In genomic region chr17:83076930-83077329, GRCh38 we compare ENCODE assay signal across 9 cellular contexts. TPM values are rescaled to one million over a fixed set of nuclear protein-coding genes. Genes with fewer than 3 reads are reported as not detected.
DNase-seq lines count a peak whose midpoint lies in the region; ATAC-seq and TF ChIP-seq lines count a peak whose summit lies in the region.
"Had no signal": no experiment of that assay in that cellular context is flagged by ENCODE, and none has a peak within 500 bp of the region (broad histone marks: within the 10 kb centered on the region; RNA-seq: fewer than 3 reads in every experiment).

No MANE protein-coding gene starts in this region.

- WGBS in heart right ventricle, 2 donors, result 60 to 69% methylated on average over 6 of the region's 6 CpGs
- WGBS in right cardiac atrium, result 70% methylated on average over 6 of the region's 6 CpGs
- WGBS in upper lobe of left lung, 2 donors, result 59 to 60% methylated on average over 1 to 6 of the region's 6 CpGs
- 75% methylated on average over 6 of the region's 6 CpGs for WGBS in prostate gland

- H3K4me3 ChIP-seq in heart right ventricle, result no peak overlapping the region
- no peak overlapping the region for H3K4me3 ChIP-seq in right cardiac atrium (ENCODE audit: low read length)
- H3K4me3 ChIP-seq in epithelial cell of esophagus (ENCODE audit: low read length), result no peak overlapping the region
- H3K4me3 ChIP-seq in upper lobe of left lung, result no peak overlapping the region
- no peak overlapping the region for H3K4me3 ChIP-seq in prostate gland

- DNase-seq in heart right ventricle (no peak), right cardiac atrium (no peak), OCI-M1 (lab: John Stamatoyannopoulos, UW) (peak; percentile 61), epithelial cell of esophagus (ENCODE audit: low read depth) (no peak), upper lobe of left lung (peak; percentile 30 to 56), prostate gland (ENCODE audit: low spot score) (no peak), sciatic nerve (ENCODE audit: low spot score) (no peak)
- DNase-seq: SHP77 had no signal

- intact Hi-C loops in heart right ventricle (cut with DNase I), result no loop called here
- intact Hi-C loops in right cardiac atrium (cut with DNase I), result no loop called here
- intact Hi-C loops in prostate gland (cut with DNase I), result no loop called here
- intact Hi-C loops in sciatic nerve (cut with DNase I), result no loop called here

- H3K27ac ChIP-seq in heart right ventricle, result no peak overlapping the region
- H3K27ac ChIP-seq in right cardiac atrium (ENCODE audit: low read length), result no peak overlapping the region
- H3K27ac ChIP-seq in upper lobe of left lung, result no peak overlapping the region
- no peak overlapping the region for H3K27ac ChIP-seq in prostate gland

- H3K27me3 ChIP-seq in heart right ventricle (peaks cover 0 to 28% (median 0%) of the 10 kb centered on the region in 7 donors), right cardiac atrium (ENCODE audit: control insufficient read depth, insufficient read depth) (no peaks in the 10 kb centered on the region), upper lobe of left lung (peaks cover 0 to 8% (median 0%) of the 10 kb centered on the region in 4 donors), prostate gland (replicated peaks; ENCODE audit: insufficient read depth) (no peaks in the 10 kb centered on the region)

- H3K9me3 ChIP-seq in heart right ventricle, result no peaks in the 10 kb centered on the region
- no peaks in the 10 kb centered on the region for H3K9me3 ChIP-seq in right cardiac atrium (ENCODE audit: control insufficient read depth, low read length)
- H3K9me3 ChIP-seq in upper lobe of left lung, result no peaks in the 10 kb centered on the region
- no peaks in the 10 kb centered on the region for H3K9me3 ChIP-seq in prostate gland

- H3K36me3 ChIP-seq in heart right ventricle (no peaks in the 10 kb centered on the region), upper lobe of left lung (no peaks in the 10 kb centered on the region), prostate gland (no peaks in the 10 kb centered on the region)

- H3K4me1 ChIP-seq in heart right ventricle, result peaks cover 8 to 36% (median 20%) of the 10 kb centered on the region in 9 donors
- peaks cover under 1% of the 10 kb centered on the region for H3K4me1 ChIP-seq in right cardiac atrium (ENCODE audit: control insufficient read depth, insufficient read depth, low read length)
- peaks cover 17 to 27% (median 18%) of the 10 kb centered on the region in 4 donors for H3K4me1 ChIP-seq in upper lobe of left lung
- peaks cover 6% of the 10 kb centered on the region for H3K4me1 ChIP-seq in prostate gland (replicated peaks)

- TF ChIP-seq POLR2A in upper lobe of left lung (IDR thresholded peaks at IDR 0.05) (no peak), prostate gland (IDR thresholded peaks at IDR 0.05) (no peak)

- TF ChIP-seq EP300 in upper lobe of left lung (IDR thresholded peaks at IDR 0.05), result no peak

- ATAC-seq in heart right ventricle, result no peak
- ATAC-seq in right cardiac atrium, result no peak
- no peak for ATAC-seq in upper lobe of left lung (ENCODE audit: low FRiP score in 2 of 2)
- ATAC-seq in HG03135 (IDR thresholded peaks at IDR 0.05; ENCODE audit: unreplicated experiment), result no peak
- ATAC-seq in sciatic nerve, result no peak

- TF ChIP-seq CTCF in heart right ventricle (IDR thresholded peaks at IDR 0.05) (peak in 5 of 9 donors; percentile 7 to 39 (median 27)), epithelial cell of esophagus (IDR thresholded peaks at IDR 0.05; ENCODE audit: insufficient read depth, low read depth, low read length, missing control alignments) (peak; percentile 8), upper lobe of left lung (IDR thresholded peaks at IDR 0.05) (peak in 5 of 6 experiments; percentile 16 to 50 (median 21)), prostate gland (IDR thresholded peaks at IDR 0.05) (peak in 2 of 4 experiments; percentile 42 to 50)

RNA-seq across cellular contexts. Expression of gene METRNL, which starts 2.5 kb away (rescaled TPM):
- total RNA-seq in heart right ventricle (10 to 100 TPM; 56.0 to 90.1 (median 70.9) TPM), right cardiac atrium (10 to 100 TPM; 57.3 to 77.1 (median 70.9) TPM), upper lobe of left lung (100 to 1,000 TPM in 2 of 6 donors, 10 to 100 TPM in 4; 59.4 to 120 (median 76.4) TPM), prostate gland (10 to 100 TPM; 22.4 to 59.4 TPM), sciatic nerve (131 TPM)
- polyA plus RNA-seq in heart right ventricle (100 to 1,000 TPM in 1 of 2 donors, 10 to 100 TPM in 1; 39.0 to 134 TPM), right cardiac atrium (67.9 TPM)

Comparison
In these comparisons a context has a peak if more than half of its experiments do, and no peak if none do; other contexts are left out.
1. DNase-seq: peak in OCI-M1 (single experiment) and upper lobe of left lung (2 of 2); none in heart right ventricle (0 of 2), right cardiac atrium (0 of 3), epithelial cell of esophagus (single experiment), prostate gland (single experiment) and sciatic nerve (single experiment).